ENCODE assay signal across 1 cellular context in genomic region chr20:33005908-33006775, GRCh38.
TF ChIP-seq lines count a peak whose summit lies in the region.

No MANE protein-coding gene starts in this region.

TF ChIP-seq in HepG2, 621 proteins besides CTCF, POLR2A, EP300 and RAD21 (continued from another document and continues in another):
- TF ChIP-seq, protein P1, sequence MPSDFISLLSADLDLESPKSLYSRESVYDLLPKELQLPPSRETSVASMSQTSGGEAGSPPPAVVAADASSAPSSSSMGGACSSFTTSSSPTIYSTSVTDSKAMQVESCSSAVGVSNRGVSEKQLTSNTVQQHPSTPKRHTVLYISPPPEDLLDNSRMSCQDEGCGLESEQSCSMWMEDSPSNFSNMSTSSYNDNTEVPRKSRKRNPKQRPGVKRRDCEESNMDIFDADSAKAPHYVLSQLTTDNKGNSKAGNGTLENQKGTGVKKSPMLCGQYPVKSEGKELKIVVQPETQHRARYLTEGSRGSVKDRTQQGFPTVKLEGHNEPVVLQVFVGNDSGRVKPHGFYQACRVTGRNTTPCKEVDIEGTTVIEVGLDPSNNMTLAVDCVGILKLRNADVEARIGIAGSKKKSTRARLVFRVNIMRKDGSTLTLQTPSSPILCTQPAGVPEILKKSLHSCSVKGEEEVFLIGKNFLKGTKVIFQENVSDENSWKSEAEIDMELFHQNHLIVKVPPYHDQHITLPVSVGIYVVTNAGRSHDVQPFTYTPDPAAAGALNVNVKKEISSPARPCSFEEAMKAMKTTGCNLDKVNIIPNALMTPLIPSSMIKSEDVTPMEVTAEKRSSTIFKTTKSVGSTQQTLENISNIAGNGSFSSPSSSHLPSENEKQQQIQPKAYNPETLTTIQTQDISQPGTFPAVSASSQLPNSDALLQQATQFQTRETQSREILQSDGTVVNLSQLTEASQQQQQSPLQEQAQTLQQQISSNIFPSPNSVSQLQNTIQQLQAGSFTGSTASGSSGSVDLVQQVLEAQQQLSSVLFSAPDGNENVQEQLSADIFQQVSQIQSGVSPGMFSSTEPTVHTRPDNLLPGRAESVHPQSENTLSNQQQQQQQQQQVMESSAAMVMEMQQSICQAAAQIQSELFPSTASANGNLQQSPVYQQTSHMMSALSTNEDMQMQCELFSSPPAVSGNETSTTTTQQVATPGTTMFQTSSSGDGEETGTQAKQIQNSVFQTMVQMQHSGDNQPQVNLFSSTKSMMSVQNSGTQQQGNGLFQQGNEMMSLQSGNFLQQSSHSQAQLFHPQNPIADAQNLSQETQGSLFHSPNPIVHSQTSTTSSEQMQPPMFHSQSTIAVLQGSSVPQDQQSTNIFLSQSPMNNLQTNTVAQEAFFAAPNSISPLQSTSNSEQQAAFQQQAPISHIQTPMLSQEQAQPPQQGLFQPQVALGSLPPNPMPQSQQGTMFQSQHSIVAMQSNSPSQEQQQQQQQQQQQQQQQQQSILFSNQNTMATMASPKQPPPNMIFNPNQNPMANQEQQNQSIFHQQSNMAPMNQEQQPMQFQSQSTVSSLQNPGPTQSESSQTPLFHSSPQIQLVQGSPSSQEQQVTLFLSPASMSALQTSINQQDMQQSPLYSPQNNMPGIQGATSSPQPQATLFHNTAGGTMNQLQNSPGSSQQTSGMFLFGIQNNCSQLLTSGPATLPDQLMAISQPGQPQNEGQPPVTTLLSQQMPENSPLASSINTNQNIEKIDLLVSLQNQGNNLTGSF (CRISPR knock-in tag; IDR thresholded peaks at IDR 0.05): no peak
- TF ChIP-seq ZNF615 (CRISPR knock-in tag; IDR thresholded peaks at IDR 0.05; ENCODE audit: borderline replicate concordance): no peak
- TF ChIP-seq HOXA7 (CRISPR knock-in tag; IDR thresholded peaks at IDR 0.05): 0 out of 2 replicates have a peak, but pooled peaks have one; percentile 15
- TF ChIP-seq KLF12 (CRISPR knock-in tag; IDR thresholded peaks at IDR 0.05; ENCODE audit: borderline replicate concordance): no peak
- TF ChIP-seq ZMYM4 (CRISPR knock-in tag; IDR thresholded peaks at IDR 0.05): peak; percentile 91
- TF ChIP-seq, protein P2, sequence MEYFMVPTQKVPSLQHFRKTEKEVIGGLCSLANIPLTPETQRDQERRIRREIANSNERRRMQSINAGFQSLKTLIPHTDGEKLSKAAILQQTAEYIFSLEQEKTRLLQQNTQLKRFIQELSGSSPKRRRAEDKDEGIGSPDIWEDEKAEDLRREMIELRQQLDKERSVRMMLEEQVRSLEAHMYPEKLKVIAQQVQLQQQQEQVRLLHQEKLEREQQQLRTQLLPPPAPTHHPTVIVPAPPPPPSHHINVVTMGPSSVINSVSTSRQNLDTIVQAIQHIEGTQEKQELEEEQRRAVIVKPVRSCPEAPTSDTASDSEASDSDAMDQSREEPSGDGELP (IDR thresholded peaks at IDR 0.05; ENCODE audit: borderline replicate concordance, low read depth): peak; percentile 83; the same call in 1 of the 2 replicates
- TF ChIP-seq SRY (CRISPR knock-in tag; IDR thresholded peaks at IDR 0.05): no peak; the same call in 1 of the 2 replicates
- peak; percentile 99 for TF ChIP-seq ZNF746 (CRISPR knock-in tag; IDR thresholded peaks at IDR 0.05)
- TF ChIP-seq SIN3A (IDR thresholded peaks at IDR 0.05; ENCODE audit: borderline replicate concordance, low read depth, low read length): 0 out of 2 replicates have a peak, but pooled peaks have one; percentile 79
- TF ChIP-seq ZFP62 (CRISPR knock-in tag; IDR thresholded peaks at IDR 0.05): no peak
- peak; percentile 95 for TF ChIP-seq ZNF691 (CRISPR knock-in tag; IDR thresholded peaks at IDR 0.05; ENCODE audit: borderline replicate concordance, low read depth)
- TF ChIP-seq ZNF121 (CRISPR knock-in tag; IDR thresholded peaks at IDR 0.05): no peak; the same call in none of the 2 replicates
- no peak for TF ChIP-seq ZBTB44 (CRISPR knock-in tag; IDR thresholded peaks at IDR 0.05)
- TF ChIP-seq HDAC1 (CRISPR knock-in tag; IDR thresholded peaks at IDR 0.05): peak; percentile 95
- peak; percentile 99 for TF ChIP-seq FOXA3 (CRISPR knock-in tag; IDR thresholded peaks at IDR 0.05)
- TF ChIP-seq ZNF20 (CRISPR knock-in tag; IDR thresholded peaks at IDR 0.05): no peak
- TF ChIP-seq, protein P3, sequence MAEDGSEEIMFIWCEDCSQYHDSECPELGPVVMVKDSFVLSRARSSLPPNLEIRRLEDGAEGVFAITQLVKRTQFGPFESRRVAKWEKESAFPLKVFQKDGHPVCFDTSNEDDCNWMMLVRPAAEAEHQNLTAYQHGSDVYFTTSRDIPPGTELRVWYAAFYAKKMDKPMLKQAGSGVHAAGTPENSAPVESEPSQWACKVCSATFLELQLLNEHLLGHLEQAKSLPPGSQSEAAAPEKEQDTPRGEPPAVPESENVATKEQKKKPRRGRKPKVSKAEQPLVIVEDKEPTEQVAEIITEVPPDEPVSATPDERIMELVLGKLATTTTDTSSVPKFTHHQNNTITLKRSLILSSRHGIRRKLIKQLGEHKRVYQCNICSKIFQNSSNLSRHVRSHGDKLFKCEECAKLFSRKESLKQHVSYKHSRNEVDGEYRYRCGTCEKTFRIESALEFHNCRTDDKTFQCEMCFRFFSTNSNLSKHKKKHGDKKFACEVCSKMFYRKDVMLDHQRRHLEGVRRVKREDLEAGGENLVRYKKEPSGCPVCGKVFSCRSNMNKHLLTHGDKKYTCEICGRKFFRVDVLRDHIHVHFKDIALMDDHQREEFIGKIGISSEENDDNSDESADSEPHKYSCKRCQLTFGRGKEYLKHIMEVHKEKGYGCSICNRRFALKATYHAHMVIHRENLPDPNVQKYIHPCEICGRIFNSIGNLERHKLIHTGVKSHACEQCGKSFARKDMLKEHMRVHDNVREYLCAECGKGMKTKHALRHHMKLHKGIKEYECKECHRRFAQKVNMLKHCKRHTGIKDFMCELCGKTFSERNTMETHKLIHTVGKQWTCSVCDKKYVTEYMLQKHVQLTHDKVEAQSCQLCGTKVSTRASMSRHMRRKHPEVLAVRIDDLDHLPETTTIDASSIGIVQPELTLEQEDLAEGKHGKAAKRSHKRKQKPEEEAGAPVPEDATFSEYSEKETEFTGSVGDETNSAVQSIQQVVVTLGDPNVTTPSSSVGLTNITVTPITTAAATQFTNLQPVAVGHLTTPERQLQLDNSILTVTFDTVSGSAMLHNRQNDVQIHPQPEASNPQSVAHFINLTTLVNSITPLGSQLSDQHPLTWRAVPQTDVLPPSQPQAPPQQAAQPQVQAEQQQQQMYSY (CRISPR knock-in tag; IDR thresholded peaks at IDR 0.05): no peak
- TF ChIP-seq ZNF75D (CRISPR knock-in tag; IDR thresholded peaks at IDR 0.05; ENCODE audit: borderline replicate concordance): no peak
- TF ChIP-seq NFRKB (IDR thresholded peaks at IDR 0.05): no peak
- no peak for TF ChIP-seq ISX (CRISPR knock-in tag; conservative IDR thresholded peaks at IDR 0.05)
- no peak for TF ChIP-seq ZNF674 (CRISPR knock-in tag; IDR thresholded peaks at IDR 0.05; ENCODE audit: low read depth)
- TF ChIP-seq SATB2 (CRISPR knock-in tag; IDR thresholded peaks at IDR 0.05): no peak
- TF ChIP-seq ZNF660 (CRISPR knock-in tag; IDR thresholded peaks at IDR 0.05; ENCODE audit: borderline replicate concordance, low read depth): no peak
- no peak for TF ChIP-seq ZNF572 (CRISPR knock-in tag; IDR thresholded peaks at IDR 0.05)
- TF ChIP-seq ZBTB33 (CRISPR knock-in tag; IDR thresholded peaks at IDR 0.05): peak; percentile 79
- TF ChIP-seq, protein P4, sequence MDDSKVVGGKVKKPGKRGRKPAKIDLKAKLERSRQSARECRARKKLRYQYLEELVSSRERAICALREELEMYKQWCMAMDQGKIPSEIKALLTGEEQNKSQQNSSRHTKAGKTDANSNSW (CRISPR knock-in tag; IDR thresholded peaks at IDR 0.05; ENCODE audit: borderline replicate concordance): no peak
- 0 out of 2 replicates have a peak, but pooled peaks have one; percentile 84 for TF ChIP-seq ZSCAN29 (CRISPR knock-in tag; conservative IDR thresholded peaks at IDR 0.05)
- peak; percentile 94 for TF ChIP-seq ETV6 (CRISPR knock-in tag; conservative IDR thresholded peaks at IDR 0.05)
- peak; percentile 96 for TF ChIP-seq ZNF800 (CRISPR knock-in tag; IDR thresholded peaks at IDR 0.05)
- no peak; the same call in 1 of the 2 replicates for TF ChIP-seq MAZ (IDR thresholded peaks at IDR 0.05; ENCODE audit: borderline replicate concordance, low read depth, low read length)
- TF ChIP-seq MAZ (CRISPR knock-in tag; IDR thresholded peaks at IDR 0.05; ENCODE audit: low read depth): peak; percentile 76
- TF ChIP-seq, protein P5, sequence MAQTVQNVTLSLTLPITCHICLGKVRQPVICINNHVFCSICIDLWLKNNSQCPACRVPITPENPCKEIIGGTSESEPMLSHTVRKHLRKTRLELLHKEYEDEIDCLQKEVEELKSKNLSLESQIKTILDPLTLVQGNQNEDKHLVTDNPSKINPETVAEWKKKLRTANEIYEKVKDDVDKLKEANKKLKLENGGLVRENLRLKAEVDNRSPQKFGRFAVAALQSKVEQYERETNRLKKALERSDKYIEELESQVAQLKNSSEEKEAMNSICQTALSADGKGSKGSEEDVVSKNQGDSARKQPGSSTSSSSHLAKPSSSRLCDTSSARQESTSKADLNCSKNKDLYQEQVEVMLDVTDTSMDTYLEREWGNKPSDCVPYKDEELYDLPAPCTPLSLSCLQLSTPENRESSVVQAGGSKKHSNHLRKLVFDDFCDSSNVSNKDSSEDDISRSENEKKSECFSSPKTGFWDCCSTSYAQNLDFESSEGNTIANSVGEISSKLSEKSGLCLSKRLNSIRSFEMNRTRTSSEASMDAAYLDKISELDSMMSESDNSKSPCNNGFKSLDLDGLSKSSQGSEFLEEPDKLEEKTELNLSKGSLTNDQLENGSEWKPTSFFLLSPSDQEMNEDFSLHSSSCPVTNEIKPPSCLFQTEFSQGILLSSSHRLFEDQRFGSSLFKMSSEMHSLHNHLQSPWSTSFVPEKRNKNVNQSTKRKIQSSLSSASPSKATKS (CRISPR knock-in tag; IDR thresholded peaks at IDR 0.05): 0 out of 2 replicates have a peak, but pooled peaks have one; percentile 14
- peak; percentile 99 for TF ChIP-seq ARID5B (CRISPR knock-in tag; IDR thresholded peaks at IDR 0.05)
- TF ChIP-seq ZNF839 (CRISPR knock-in tag; IDR thresholded peaks at IDR 0.05; ENCODE audit: borderline replicate concordance): no peak
